In genomic region chr10:73554729-73555128, GRCh38 we compare ENCODE assay signal across 17 cellular contexts. TPM values are rescaled to one million over a fixed set of nuclear protein-coding genes. Genes with fewer than 3 reads are reported as not detected.
DNase-seq lines count a peak whose midpoint lies in the region; ATAC-seq and TF ChIP-seq lines count a peak whose summit lies in the region.
"Had no signal": no experiment of that assay in that cellular context is flagged by ENCODE, and none has a peak within 500 bp of the region (broad histone marks: within the 10 kb centered on the region; RNA-seq: fewer than 3 reads in every experiment).

No MANE protein-coding gene starts in this region.

- peak overlapping the region; percentile 71 for H3K27ac ChIP-seq in 22Rv1
- peak overlapping the region; percentile 44 for H3K27ac ChIP-seq in cingulate gyrus (ENCODE audit: low read depth, low read length)
- H3K27ac ChIP-seq: BLaER1 treated with 17β-estradiol and CSF1 and Interleukin-3, amounts not matched to agents 10 nM and 100 nM had no signal

- TF ChIP-seq CTCF in 22Rv1 (IDR thresholded peaks at IDR 0.05) (no peak), lower leg skin (IDR thresholded peaks at IDR 0.05) (no peak)

- H3K4me3 ChIP-seq in lower leg skin (ENCODE audit: low read depth, poor library complexity, severe bottlenecking) = no peak overlapping the region
- H3K4me3 ChIP-seq: BLaER1 treated with 17β-estradiol and CSF1 and Interleukin-3, amounts not matched to agents 10 nM and 100 nM; GM23338 had no signal

- DNase-seq in NCI-H69 (lab: John Stamatoyannopoulos, UW) (peak; percentile 4), pons (ENCODE audit: low spot score) (peak; percentile 45), lower leg skin (ENCODE audit: low spot score in 2 of 2) (no peak), OCI-M2 (lab: John Stamatoyannopoulos, UW; ENCODE audit: unreplicated experiment) (no peak)
- DNase-seq: Calu3; CD8-positive, alpha-beta T cell; NCI-H1694 treated with DMSO at 0.1 percent for 48 hours; NCI-H748 treated with DMSO at 0.1 percent for 48 hours; OCI-M1; SHP77; SK-N-SH had no signal

- ATAC-seq in HG03045 (IDR thresholded peaks at IDR 0.05; ENCODE audit: unreplicated experiment) = no peak
- ATAC-seq in HG03159 (IDR thresholded peaks at IDR 0.05; ENCODE audit: unreplicated experiment) = no peak
- ATAC-seq: CD8-positive, alpha-beta T cell; GM23338 had no signal

- intact Hi-C loops in lower leg skin (cut with DNase I; ENCODE audit: low total_unique reads) = no loop called here

- TF ChIP-seq POLR2A in lower leg skin (IDR thresholded peaks at IDR 0.05) = no peak

RNA-seq across cellular contexts. Expression of gene USP54, which starts 36.4 kb away (rescaled TPM):
- 10 to 100 TPM; 54.0 to 83.5 (median 65.8) TPM for total RNA-seq in lower leg skin

RNA-seq across cellular contexts. Expression of gene PPP3CB, which starts 58.9 kb away (rescaled TPM):
- total RNA-seq in lower leg skin = 10 to 100 TPM; 19.8 to 25.1 (median 24.1) TPM

Comparison
In these comparisons a context has a peak if more than half of its experiments do, and no peak if none do; other contexts are left out.
1. DNase-seq: peak in NCI-H69 (single experiment) and pons (single experiment); none in lower leg skin (0 of 2) and OCI-M2 (single experiment).